8 cellular contexts compared by ENCODE assay signal in genomic region chr14:63174760-63175191, GRCh38. TPM values are rescaled to one million over a fixed set of nuclear protein-coding genes. Genes with fewer than 3 reads are reported as not detected.
DNase-seq lines count a peak whose midpoint lies in the region; ATAC-seq, FAIRE-seq and TF ChIP-seq lines count a peak whose summit lies in the region.

No MANE protein-coding gene starts in this region.

- no peaks in the 10 kb centered on the region for H3K9me2 ChIP-seq in OCI-LY7 (ENCODE audit: insufficient read depth, low read length)

- H3K4me2 ChIP-seq in OCI-LY7 (ENCODE audit: low read length) = no peak overlapping the region
- no peak overlapping the region for H3K4me2 ChIP-seq in neural progenitor cell

- intact Hi-C loops in OCI-LY7 (cut with micrococcal nuclease; ENCODE audit: unreplicated experiment) = loop anchor here (5.0 kb wide), 1 partner anchor 103 kb away; no protein-coding TSS in a partner anchor

- peak; percentile 100 for FAIRE-seq in HTR-8/SVneo (lab: Jason Lieb, UNC)

- H3K4me3 ChIP-seq in OCI-LY7 (ENCODE audit: low read depth, low read length, poor library complexity, severe bottlenecking) (no peak overlapping the region), neural progenitor cell (no peak overlapping the region)

- H4K20me1 ChIP-seq in OCI-LY7 (ENCODE audit: insufficient read depth, low read length) (no peaks in the 10 kb centered on the region), neural progenitor cell (ENCODE audit: low read depth) (no peaks in the 10 kb centered on the region)

- H3K9me3 ChIP-seq in OCI-LY7 (ENCODE audit: low read length) = no peaks in the 10 kb centered on the region
- H3K9me3 ChIP-seq in neural progenitor cell (ENCODE audit: low read depth) = no peaks in the 10 kb centered on the region

- H3K79me2 ChIP-seq in OCI-LY7 (ENCODE audit: insufficient read depth, low read depth, low read length) (no peaks in the 10 kb centered on the region), neural progenitor cell (ENCODE audit: low read depth) (no peaks in the 10 kb centered on the region)

- no peak overlapping the region for H3K27ac Mint-ChIP-seq in neural progenitor cell

- H3K27ac ChIP-seq in OCI-LY7 (ENCODE audit: low read depth, low read length, poor library complexity, severe bottlenecking) (no peak overlapping the region), neural progenitor cell (no peak overlapping the region)

- CTCF ChIA-PET in OCI-LY7 (lab: Charles Lee; ENCODE audit: unreplicated experiment) = no interaction called here

- peaks cover 4% of the 10 kb centered on the region for H3K27me3 Mint-ChIP-seq in neural progenitor cell (ENCODE audit: insufficient read depth, low read depth)

- peaks cover 2% of the 10 kb centered on the region for H3K9me3 Mint-ChIP-seq in neural progenitor cell

- BruUV-seq in OCI-LY7 (replicated peaks; lab: Mats Ljungman, UMichigan) = no TSS peak

- no peak overlapping the region for H3K9ac ChIP-seq in neural progenitor cell

- TF ChIP-seq POLR2A in erythroblast (IDR thresholded peaks at IDR 0.05; ENCODE audit: low read length) = no peak

- no peak overlapping the region for H3K4me3 Mint-ChIP-seq in neural progenitor cell

- no peaks in the 10 kb centered on the region for H3K4me1 Mint-ChIP-seq in neural progenitor cell

- no peaks in the 10 kb centered on the region for H3K36me3 Mint-ChIP-seq in neural progenitor cell

- no peaks in the 10 kb centered on the region for H3F3A ChIP-seq in neural progenitor cell (ENCODE audit: low read depth)

- POLR2A ChIA-PET in OCI-LY7 (lab: Charles Lee) = no interaction called here

- TF ChIP-seq CTCF in OCI-LY7 (conservative IDR thresholded peaks at IDR 0.05; ENCODE audit: low read length) = peak; percentile 74
- peak; percentile 96 for TF ChIP-seq CTCF in neural progenitor cell (IDR thresholded peaks at IDR 0.05)

- no peaks in the 10 kb centered on the region for H3K27me3 ChIP-seq in neural progenitor cell

- H2AFZ ChIP-seq in OCI-LY7 (ENCODE audit: low read length) = no peak overlapping the region
- H2AFZ ChIP-seq in neural progenitor cell (replicated peaks) = peak overlapping the region; percentile 11

- DNase-seq in COLO668 (lab: John Stamatoyannopoulos, UW; ENCODE audit: unreplicated experiment) (peak; percentile 15), HTR-8/SVneo (ENCODE audit: insufficient read length, low spot score) (peak; percentile 93), OCI-LY7 (ENCODE audit: low spot score) (peak; percentile 32), erythroblast (lab: John Stamatoyannopoulos, UW) (peak; percentile 2 to 18), neural progenitor cell (ENCODE audit: low spot score) (peak; percentile 75)
- DNase-seq in stimulated activated CD4-positive, alpha-beta T cell treated with anti-CD3 and anti-CD28 coated beads, Interleukin-4, amount 100 ng/mL, for 4 hours = no peak

- H3K36me3 ChIP-seq in OCI-LY7 (ENCODE audit: insufficient read depth, low read length) = no peaks in the 10 kb centered on the region
- no peaks in the 10 kb centered on the region for H3K36me3 ChIP-seq in neural progenitor cell

- H3K4me1 ChIP-seq in OCI-LY7 (ENCODE audit: insufficient read depth, low read length, poor library complexity, severe bottlenecking) = no peaks in the 10 kb centered on the region
- no peaks in the 10 kb centered on the region for H3K4me1 ChIP-seq in neural progenitor cell

- ATAC-seq in GM18517 (IDR thresholded peaks at IDR 0.05; ENCODE audit: unreplicated experiment) (no peak), GM21367 (IDR thresholded peaks at IDR 0.05; ENCODE audit: unreplicated experiment) (no peak)

RNA-seq across cellular contexts. Expression of gene RHOJ, which starts 29.5 kb away (rescaled TPM):
- not detected in 2 replicates for total RNA-seq in OCI-LY7 (2014; rRNA removed; shearing (Covaris generic))
- total RNA-seq in OCI-LY7 (2022) = not detected in 2 replicates
- not detected in 2 replicates for total RNA-seq in neural progenitor cell (ENCODE audit: low replicate concordance)

Comparison
In these comparisons a context has a peak if more than half of its experiments do, and no peak if none do; other contexts are left out.
1. DNase-seq: peak in COLO668 (single experiment), HTR-8/SVneo (single experiment), OCI-LY7 (single experiment), erythroblast (2 of 2) and neural progenitor cell (single experiment); none in stimulated activated CD4-positive, alpha-beta T cell treated with anti-CD3 and anti-CD28 coated beads, Interleukin-4, amount 100 ng/mL, for 4 hours (0 of 2).